Comparison of ENCODE assay signal across 12 cellular contexts in genomic region chr17:28947639-28948038, GRCh38. TPM values are rescaled to one million over a fixed set of nuclear protein-coding genes. Genes with fewer than 3 reads are reported as not detected.
DNase-seq lines count a peak whose midpoint lies in the region; ATAC-seq, FAIRE-seq and TF ChIP-seq lines count a peak whose summit lies in the region.
"Had no signal": no experiment of that assay in that cellular context is flagged by ENCODE, and none has a peak within 500 bp of the region (broad histone marks: within the 10 kb centered on the region; RNA-seq: fewer than 3 reads in every experiment).

No MANE protein-coding gene starts in this region.

- CTCF ChIA-PET in A673 (lab: Charles Lee), result no interaction called here
- CTCF ChIA-PET in naive thymus-derived CD4-positive, alpha-beta T cell (lab: Charles Lee), result interaction anchor here (0.7 to 1.3 kb wide), 4 partner anchors 13 to 221 kb away, joined by 3 to 8 read pairs (median 3); partner anchors contain the start of gene TLCD1

- H3K36me3 ChIP-seq in A673 (ENCODE audit: insufficient read depth, low read length, poor library complexity, severe bottlenecking) (peaks cover 16% of the 10 kb centered on the region), HUES48 (ENCODE audit: control insufficient read depth, insufficient read depth, low read length) (peaks cover 53% of the 10 kb centered on the region), astrocyte (ENCODE audit: insufficient read depth, low read length) (peaks cover 3% of the 10 kb centered on the region)
- H3K36me3 ChIP-seq in naive thymus-derived CD4-positive, alpha-beta T cell (ENCODE audit: control insufficient read depth in 2 of 3, insufficient read depth in 3 of 3, low read length in 3 of 3), result peaks cover 0 to 33% (median 11%) of the 10 kb centered on the region in 3 experiments

- intact Hi-C loops in A673 (cut with micrococcal nuclease; ENCODE audit: unreplicated experiment) (no loop called here), head of caudate nucleus (cut with DNase I) (loop anchor here (5.0 kb wide), 1 partner anchor 45 kb away; the partner anchor contains the start of gene DHRS13)
- intact Hi-C loops in naive thymus-derived CD4-positive, alpha-beta T cell (cut with micrococcal nuclease), result loop anchor here in 1 of 2 donors (1.0 kb wide), 1 partner anchor 7 kb away; no protein-coding TSS in a partner anchor

- TF ChIP-seq CTCF in A673 (conservative IDR thresholded peaks at IDR 0.05; ENCODE audit: low read depth, low read length), result no peak
- TF ChIP-seq CTCF in astrocyte (IDR thresholded peaks at IDR 0.05; ENCODE audit: insufficient read depth, low read depth, low read length), result no peak

- H3K4me3 ChIP-seq in A673 (ENCODE audit: low read depth, low read length, poor library complexity, severe bottlenecking), result peak overlapping the region; percentile 88
- peak overlapping the region; percentile 93; the same call in 1 of the 2 replicates for H3K4me3 ChIP-seq in HUES48 (ENCODE audit: low read depth, low read length)
- H3K4me3 ChIP-seq in astrocyte (ENCODE audit: insufficient read depth, low read depth, low read length), result peak overlapping the region; percentile 86
- H3K4me3 ChIP-seq in naive thymus-derived CD4-positive, alpha-beta T cell (ENCODE audit: low read length), result peak overlapping the region; percentile 85

- FAIRE-seq in astrocyte (lab: Jason Lieb, UNC), result no peak

- peak overlapping the region; percentile 93 for H3K27ac ChIP-seq in A673 (ENCODE audit: low read depth, low read length, poor library complexity, severe bottlenecking)
- no peak overlapping the region for H3K27ac ChIP-seq in HUES48 (ENCODE audit: low read depth, low read length)
- peak overlapping the region; percentile 87 for H3K27ac ChIP-seq in astrocyte (ENCODE audit: low read depth, low read length)
- peak overlapping the region; percentile 89 for H3K27ac ChIP-seq in naive thymus-derived CD4-positive, alpha-beta T cell (ENCODE audit: low read depth, low read length)

- no peak for ATAC-seq in naive thymus-derived CD4-positive, alpha-beta T cell
- ATAC-seq in GM18909 (IDR thresholded peaks at IDR 0.05; ENCODE audit: poor library complexity, unreplicated experiment) (no peak), GM19035 (IDR thresholded peaks at IDR 0.05; ENCODE audit: unreplicated experiment) (no peak)

- POLR2A ChIA-PET in A673 (lab: Charles Lee; ENCODE audit: low non-redundant PET), result interaction anchor here (0.6 kb wide), 1 partner anchor 408 kb away, joined by 3 read pairs; no protein-coding TSS in a partner anchor
- POLR2A ChIA-PET in naive thymus-derived CD4-positive, alpha-beta T cell (lab: Charles Lee), result interaction anchor here (0.7 to 12.3 kb wide), 9 partner anchors 10 to 376 kb away, joined by 3 to 183 read pairs (median 9); partner anchors contain the start of genes DHRS13, FLOT2, PIGS and RPL23A

- H3K9me3 Mint-ChIP-seq in astrocyte (ENCODE audit: unreplicated experiment), result no peaks in the 10 kb centered on the region
- H3K9me3 Mint-ChIP-seq in naive thymus-derived CD4-positive, alpha-beta T cell, result no peaks in the 10 kb centered on the region

- H3K9ac ChIP-seq in HUES48 (ENCODE audit: low read depth, low read length) (no peak overlapping the region), astrocyte (ENCODE audit: low read length) (peak overlapping the region; percentile 89)

- no TSS peak for BruUV-seq in A673 (replicated peaks; lab: Mats Ljungman, UMichigan)

- peak overlapping the region; percentile 95 for H3K4me3 Mint-ChIP-seq in astrocyte (ENCODE audit: unreplicated experiment)
- H3K4me3 Mint-ChIP-seq in naive thymus-derived CD4-positive, alpha-beta T cell, result peak overlapping the region in 9 of 10 donors; percentile 94 to 97 (median 96)

- H4K20me1 ChIP-seq in astrocyte (ENCODE audit: insufficient read depth, low read length), result peaks cover 62% of the 10 kb centered on the region

- no peak overlapping the region for H3K27ac Mint-ChIP-seq in astrocyte (ENCODE audit: unreplicated experiment)
- peak overlapping the region; percentile 88 to 98 (median 96) for H3K27ac Mint-ChIP-seq in naive thymus-derived CD4-positive, alpha-beta T cell

- H3K27me3 ChIP-seq in A673 (replicated peaks; ENCODE audit: insufficient read depth, low read depth, low read length, poor library complexity), result no peaks in the 10 kb centered on the region
- no peaks in the 10 kb centered on the region for H3K27me3 ChIP-seq in HUES48 (ENCODE audit: control insufficient read depth, insufficient read depth, low read length)
- H3K27me3 ChIP-seq in astrocyte (ENCODE audit: insufficient read depth, low read length), result no peaks in the 10 kb centered on the region
- no peaks in the 10 kb centered on the region for H3K27me3 ChIP-seq in naive thymus-derived CD4-positive, alpha-beta T cell (ENCODE audit: control insufficient read depth in 2 of 2, insufficient read depth in 2 of 2, low read length in 2 of 2)
- H3K27me3 ChIP-seq: tibial nerve had no signal

- H3K4me1 ChIP-seq in A673 (ENCODE audit: insufficient read depth, low read length, poor library complexity, severe bottlenecking) (peaks cover 36% of the 10 kb centered on the region), HUES48 (ENCODE audit: control insufficient read depth, insufficient read depth, low read length) (peaks cover 16% of the 10 kb centered on the region), astrocyte (ENCODE audit: insufficient read depth, low read length) (peaks cover 47% of the 10 kb centered on the region)
- H3K4me1 ChIP-seq in naive thymus-derived CD4-positive, alpha-beta T cell (ENCODE audit: control insufficient read depth in 2 of 2, insufficient read depth in 2 of 2, low read length in 2 of 2), result peaks cover 30 to 47% of the 10 kb centered on the region in 2 donors

- H3K36me3 Mint-ChIP-seq in astrocyte (ENCODE audit: low read depth, unreplicated experiment), result peaks cover 6% of the 10 kb centered on the region
- peaks cover 0 to 28% (median 6%) of the 10 kb centered on the region in 5 donors for H3K36me3 Mint-ChIP-seq in naive thymus-derived CD4-positive, alpha-beta T cell

- H3K79me2 ChIP-seq in astrocyte (ENCODE audit: insufficient read depth, low read length), result peaks cover 82% of the 10 kb centered on the region

- H3K4me2 ChIP-seq in astrocyte (ENCODE audit: low read length), result peak overlapping the region; percentile 96

- no peaks in the 10 kb centered on the region for H3K27me3 Mint-ChIP-seq in astrocyte (ENCODE audit: low read depth, unreplicated experiment)
- H3K27me3 Mint-ChIP-seq in naive thymus-derived CD4-positive, alpha-beta T cell, result peaks cover 0 to 4% (median 0%) of the 10 kb centered on the region in 5 donors

- DNase-seq in A673 (ENCODE audit: low spot score) (no peak), astrocyte (ENCODE audit: low read depth) (no peak), NCI-H2081 treated with DMSO at 0.1 percent for 48 hours (lab: John Stamatoyannopoulos, UW) (no peak), head of caudate nucleus (no peak)
- peak in 3 of 9 donors; percentile 10 to 26 (median 19) for DNase-seq in naive thymus-derived CD4-positive, alpha-beta T cell
- DNase-seq: aorta, NCI-H146 had no signal

- H2AFZ ChIP-seq in astrocyte (ENCODE audit: low read depth, low read length), result no peak overlapping the region

- no peaks in the 10 kb centered on the region for H3K9me3 ChIP-seq in A673 (ENCODE audit: low read depth, low read length, poor library complexity, severe bottlenecking)
- no peaks in the 10 kb centered on the region for H3K9me3 ChIP-seq in HUES48 (ENCODE audit: control insufficient read depth, insufficient read depth, low read length)
- no peaks in the 10 kb centered on the region for H3K9me3 ChIP-seq in astrocyte (ENCODE audit: insufficient read depth, low read depth, low read length)
- no peaks in the 10 kb centered on the region for H3K9me3 ChIP-seq in naive thymus-derived CD4-positive, alpha-beta T cell (ENCODE audit: control insufficient read depth in 2 of 3, low read length in 3 of 3)
- H3K9me3 ChIP-seq: tibial nerve had no signal

- H3K4me1 Mint-ChIP-seq in astrocyte (ENCODE audit: low read depth, unreplicated experiment), result peaks cover 29% of the 10 kb centered on the region
- peaks cover 40 to 65% (median 54%) of the 10 kb centered on the region in 7 donors for H3K4me1 Mint-ChIP-seq in naive thymus-derived CD4-positive, alpha-beta T cell

RNA-seq across cellular contexts. Expression of gene PHF12, which starts 3.7 kb away (rescaled TPM):
- total RNA-seq in A673 (2021), result 63.3 and 73.4 TPM in 2 replicates
- 41.6 and 46.7 TPM in 2 replicates for total RNA-seq in astrocyte
- total RNA-seq in naive thymus-derived CD4-positive, alpha-beta T cell, result 100 to 1,000 TPM in 4 of 5 experiments, 10 to 100 TPM in 1; 89.3 to 162 (median 134) TPM
- 10 to 100 TPM in 1 of 2 donors, 1 to 10 TPM in 1; 6.2 to 21.8 TPM for polyA plus RNA-seq in naive thymus-derived CD4-positive, alpha-beta T cell

RNA-seq across cellular contexts. Expression of gene DHRS13, which starts 44.8 kb away (rescaled TPM):
- total RNA-seq in A673 (2021) (37.3 and 41.9 TPM in 2 replicates), astrocyte (4.3 and 4.5 TPM in 2 replicates)
- 10 to 100 TPM; 20.0 to 51.3 (median 30.4) TPM for total RNA-seq in naive thymus-derived CD4-positive, alpha-beta T cell
- 10 to 100 TPM; 15.3 to 29.9 TPM for polyA plus RNA-seq in naive thymus-derived CD4-positive, alpha-beta T cell

RNA-seq across cellular contexts. Expression of gene FLOT2, which starts 50.1 kb away (rescaled TPM):
- total RNA-seq in A673 (2021) (79.1 and 112 TPM in 2 replicates), astrocyte (84.4 and 87.3 TPM in 2 replicates)
- 100 to 1,000 TPM; 134 to 252 (median 191) TPM for total RNA-seq in naive thymus-derived CD4-positive, alpha-beta T cell
- polyA plus RNA-seq in naive thymus-derived CD4-positive, alpha-beta T cell, result 100 to 1,000 TPM; 228 to 309 TPM

RNA-seq across cellular contexts. Expression of gene SEZ6, which starts 58.2 kb away (rescaled TPM):
- total RNA-seq in A673 (2021) (1.5 and 2.6 TPM in 2 replicates), astrocyte (not detected in 2 replicates)
- total RNA-seq in naive thymus-derived CD4-positive, alpha-beta T cell, result 1 to 10 TPM in 1 of 5 experiments, under 1 TPM in 1, not detected in 3; 0.40 to 2.0 TPM
- under 1 TPM; 0.63 to 0.66 TPM for polyA plus RNA-seq in naive thymus-derived CD4-positive, alpha-beta T cell
- total RNA-seq: aorta, Daoy, tibial nerve had no signal
- polyA plus RNA-seq: aorta had no signal
